In genomic region chr6:93784794-93785757, GRCh38 we compare ENCODE assay signal across 11 cellular contexts.
DNase-seq lines count a peak whose midpoint lies in the region; ATAC-seq lines count a peak whose summit lies in the region.
"Had no signal": no experiment of that assay in that cellular context is flagged by ENCODE, and none has a peak within 500 bp of the region (broad histone marks: within the 10 kb centered on the region; RNA-seq: fewer than 3 reads in every experiment).

No MANE protein-coding gene starts in this region.

- H2AFZ ChIP-seq in neuron (ENCODE audit: low read depth, low read length), result peak overlapping the region; percentile 62

- no peak overlapping the region for H3K4me3 ChIP-seq in neuron (ENCODE audit: low read length)

- H3K4me1 ChIP-seq in neuron (ENCODE audit: insufficient read depth, low read length), result peaks cover 22% of the 10 kb centered on the region

- H3K27me3 ChIP-seq in neuron (ENCODE audit: insufficient read depth, low read length), result no peaks in the 10 kb centered on the region

- peak; percentile 8 for DNase-seq in COLO829 (ENCODE audit: low spot score)
- DNase-seq in RKO (ENCODE audit: low spot score), result peak; percentile 86
- peak; percentile 86 for DNase-seq in fibroblast of the conjunctiva (ENCODE audit: low read depth)
- no peak for DNase-seq in NCI-H524 treated with DMSO at 0.1 percent for 48 hours (lab: John Stamatoyannopoulos, UW)
- DNase-seq in retina, result no peak
- DNase-seq: activated CD4-positive, alpha-beta T cell treated with anti-CD3 and anti-CD28 coated beads for 4 hours; CD4-positive, alpha-beta T cell; left colon had no signal

- H3K9me3 ChIP-seq in neuron (ENCODE audit: low read length), result no peaks in the 10 kb centered on the region

- no peak for ATAC-seq in GM18517 (IDR thresholded peaks at IDR 0.05; ENCODE audit: unreplicated experiment)
- no peak for ATAC-seq in GM18861 (IDR thresholded peaks at IDR 0.05; ENCODE audit: unreplicated experiment)
- ATAC-seq: left colon had no signal

- H3K36me3 ChIP-seq in neuron (ENCODE audit: insufficient read depth, low read length), result no peaks in the 10 kb centered on the region

Comparison
In these comparisons a context has a peak if more than half of its experiments do, and no peak if none do; other contexts are left out.
1. DNase-seq: peak in COLO829 (single experiment), RKO (single experiment) and fibroblast of the conjunctiva (single experiment); none in NCI-H524 treated with DMSO at 0.1 percent for 48 hours (single experiment) and retina (single experiment).